8 cellular contexts compared by ENCODE assay signal in genomic region chr4:87026795-87027495, GRCh38.
DNase-seq lines count a peak whose midpoint lies in the region; ATAC-seq and TF ChIP-seq lines count a peak whose summit lies in the region.

No MANE protein-coding gene starts in this region.

- no TSS peak for BruUV-seq in Calu3 (replicated peaks; lab: Mats Ljungman, UMichigan)

- intact Hi-C loops in left ventricle myocardium superior (cut with micrococcal nuclease) = no loop called here
- intact Hi-C loops in Calu3 (cut with micrococcal nuclease; ENCODE audit: unreplicated experiment) = no loop called here

- H3K4me1 Mint-ChIP-seq in activated T-helper 17 cell treated with anti-CD3 and anti-CD28 coated beads, Interleukin-2, amount 50 U/mL, for 72 hours = peaks cover 25% of the 10 kb centered on the region
- peaks cover 31% of the 10 kb centered on the region for H3K4me1 Mint-ChIP-seq in Calu3 (ENCODE audit: low read depth, unreplicated experiment)

- H3K4me3 ChIP-seq in GM06990 (replicated peaks; ENCODE audit: low read depth, low read length) = no peak overlapping the region

- H3K9me3 Mint-ChIP-seq in activated T-helper 17 cell treated with anti-CD3 and anti-CD28 coated beads, Interleukin-2, amount 50 U/mL, for 72 hours = no peaks in the 10 kb centered on the region
- H3K9me3 Mint-ChIP-seq in Calu3 (ENCODE audit: low read depth, unreplicated experiment) = no peaks in the 10 kb centered on the region

- TF ChIP-seq CTCF in GM06990 (IDR thresholded peaks at IDR 0.05; ENCODE audit: insufficient read depth, low read length, poor library complexity, severe bottlenecking) = no peak
- TF ChIP-seq CTCF in Calu3 (IDR thresholded peaks at IDR 0.05; ENCODE audit: unreplicated experiment) = no peak

- no peaks in the 10 kb centered on the region for H3K27me3 Mint-ChIP-seq in activated T-helper 17 cell treated with anti-CD3 and anti-CD28 coated beads, Interleukin-2, amount 50 U/mL, for 72 hours
- H3K27me3 Mint-ChIP-seq in Calu3 (ENCODE audit: unreplicated experiment) = no peaks in the 10 kb centered on the region

- H3K27ac Mint-ChIP-seq in activated T-helper 17 cell treated with anti-CD3 and anti-CD28 coated beads, Interleukin-2, amount 50 U/mL, for 72 hours = no peak overlapping the region
- no peak overlapping the region for H3K27ac Mint-ChIP-seq in Calu3 (ENCODE audit: unreplicated experiment)

- H3K36me3 ChIP-seq in GM06990 (ENCODE audit: control insufficient read depth, insufficient read depth, low read length) = no peaks in the 10 kb centered on the region

- CTCF ChIA-PET in Calu3 (lab: Charles Lee) = no interaction called here

- peaks cover 10% of the 10 kb centered on the region for H3K36me3 Mint-ChIP-seq in activated T-helper 17 cell treated with anti-CD3 and anti-CD28 coated beads, Interleukin-2, amount 50 U/mL, for 72 hours (ENCODE audit: low read depth)
- no peaks in the 10 kb centered on the region for H3K36me3 Mint-ChIP-seq in Calu3 (ENCODE audit: insufficient read depth, unreplicated experiment)

- no peaks in the 10 kb centered on the region for H3K27me3 ChIP-seq in GM06990 (replicated peaks; ENCODE audit: control insufficient read depth, insufficient read depth, low read length)

- peak; percentile 84 for ATAC-seq in GM21515 (IDR thresholded peaks at IDR 0.05; ENCODE audit: unreplicated experiment)
- ATAC-seq in HG03565 (IDR thresholded peaks at IDR 0.05; ENCODE audit: unreplicated experiment) = peak; percentile 92
- ATAC-seq in left ventricle myocardium superior = peak; percentile 37
- ATAC-seq in activated T-helper 17 cell treated with anti-CD3 and anti-CD28 coated beads, Interleukin-2, amount 50 U/mL, for 72 hours (replicated peaks) = no peak

- no peak overlapping the region for H3K4me3 Mint-ChIP-seq in activated T-helper 17 cell treated with anti-CD3 and anti-CD28 coated beads, Interleukin-2, amount 50 U/mL, for 72 hours
- no peak overlapping the region for H3K4me3 Mint-ChIP-seq in Calu3 (ENCODE audit: low read depth, unreplicated experiment)

- DNase-seq in GM06990 (ENCODE audit: extremely low read depth, insufficient read length) (peak; percentile 70), left ventricle myocardium superior (no peak), globus pallidus (ENCODE audit: low spot score) (no peak), Calu3 (no peak)
- no peak for DNase-seq in activated T-cell treated with anti-CD3 and anti-CD28 coated beads, Interleukin-2, amount 50 U/mL, for 1 hour
